Comparison of ENCODE assay signal across 22 cellular contexts in genomic region chr5:39631948-39632347, GRCh38.
"Had no signal": no experiment of that assay in that cellular context is flagged by ENCODE, and none has a peak within 500 bp of the region (broad histone marks: within the 10 kb centered on the region; RNA-seq: fewer than 3 reads in every experiment).

No MANE protein-coding gene starts in this region.

- FAIRE-seq: endothelial cell of umbilical vein had no signal

- H3K9me3 ChIP-seq: gastrocnemius medialis, psoas muscle, right lobe of liver, tibial artery, upper lobe of right lung, vagina had no signal

- H3K4me1 Mint-ChIP-seq: endodermal cell; naive thymus-derived CD4-positive, alpha-beta T cell; nephron progenitor cell; stimulated activated effector memory CD8-positive, alpha-beta T cell treated with anti-CD3 and anti-CD28 coated beads, Interleukin-12 subunit alpha, Interleukin-12 subunit beta, amount 100 ng/mL, for 72 hours had no signal

- DNase-seq: effector CD4-positive, alpha-beta T cell; endodermal cell; gastrocnemius medialis; glutamatergic neuron; islet precursor cell; mammary epithelial cell; naive thymus-derived CD4-positive, alpha-beta T cell; nephron progenitor cell; psoas muscle; retina; right lobe of liver; stimulated activated CD4-positive, alpha-beta T cell treated with anti-CD3 and anti-CD28 coated beads, Interleukin-4, amount 100 ng/mL, for 1 hour; stimulated activated CD8-positive, alpha-beta memory T cell treated with anti-CD3 and anti-CD28 coated beads, Interleukin-4, amount 100 ng/mL, for 48 hours; stimulated activated naive CD8-positive, alpha-beta T cell treated with anti-CD3 and anti-CD28 coated beads, Interleukin-15, Interleukin-2, amounts not matched to agents 100 U/mL and 50 U/mL, for 24 hours; tibial artery; upper lobe of right lung had no signal

- H3K27ac Mint-ChIP-seq: endodermal cell; naive thymus-derived CD4-positive, alpha-beta T cell; nephron progenitor cell; stimulated activated effector memory CD8-positive, alpha-beta T cell treated with anti-CD3 and anti-CD28 coated beads, Interleukin-12 subunit alpha, Interleukin-12 subunit beta, amount 100 ng/mL, for 72 hours had no signal

- H2AFZ ChIP-seq: parathyroid adenoma had no signal

- H3K36me3 ChIP-seq: gastrocnemius medialis, right lobe of liver, tibial artery, upper lobe of right lung, vagina had no signal

- H3K4me3 ChIP-seq: coronary artery, gastrocnemius medialis, psoas muscle, right lobe of liver, tibial artery, upper lobe of right lung, vagina had no signal

- H3K79me2 ChIP-seq: parathyroid adenoma had no signal

- H3K27ac ChIP-seq: coronary artery, gastrocnemius medialis, parathyroid adenoma, psoas muscle, right lobe of liver, tibial artery, upper lobe of right lung, vagina had no signal

- H3K36me3 Mint-ChIP-seq: naive thymus-derived CD4-positive, alpha-beta T cell; stimulated activated effector memory CD8-positive, alpha-beta T cell treated with anti-CD3 and anti-CD28 coated beads, Interleukin-12 subunit alpha, Interleukin-12 subunit beta, amount 100 ng/mL, for 72 hours had no signal

- H3K4me1 ChIP-seq: gastrocnemius medialis, parathyroid adenoma, psoas muscle, right lobe of liver, tibial artery, upper lobe of right lung, vagina had no signal

- H3K4me3 Mint-ChIP-seq: endodermal cell; naive thymus-derived CD4-positive, alpha-beta T cell; nephron progenitor cell; stimulated activated effector memory CD8-positive, alpha-beta T cell treated with anti-CD3 and anti-CD28 coated beads, Interleukin-12 subunit alpha, Interleukin-12 subunit beta, amount 100 ng/mL, for 72 hours had no signal

- H3K27me3 ChIP-seq: gastrocnemius medialis, right lobe of liver, tibial artery, upper lobe of right lung, vagina had no signal

- H3K9me3 Mint-ChIP-seq: endodermal cell; naive thymus-derived CD4-positive, alpha-beta T cell; nephron progenitor cell; stimulated activated effector memory CD8-positive, alpha-beta T cell treated with anti-CD3 and anti-CD28 coated beads, Interleukin-12 subunit alpha, Interleukin-12 subunit beta, amount 100 ng/mL, for 72 hours had no signal

- H3K9ac ChIP-seq: parathyroid adenoma had no signal

- ATAC-seq: gastrocnemius medialis; left lobe of liver; naive thymus-derived CD4-positive, alpha-beta T cell; psoas muscle; right lobe of liver; stimulated activated effector memory CD8-positive, alpha-beta T cell treated with anti-CD3 and anti-CD28 coated beads, Interleukin-12 subunit alpha, Interleukin-12 subunit beta, amount 100 ng/mL, for 72 hours; stimulated activated naive CD8-positive, alpha-beta T cell treated with anti-CD3 and anti-CD28 coated beads, Interleukin-15, Interleukin-2, amounts not matched to agents 100 U/mL and 50 U/mL, for 24 hours; upper lobe of right lung had no signal
